In genomic region chr3:23390989-23391388, GRCh38 we compare ENCODE assay signal across 24 cellular contexts.
"Had no signal": no experiment of that assay in that cellular context is flagged by ENCODE, and none has a peak within 500 bp of the region (broad histone marks: within the 10 kb centered on the region; RNA-seq: fewer than 3 reads in every experiment).

No MANE protein-coding gene starts in this region.

- FAIRE-seq: islet of Langerhans, kidney had no signal

- H3K27ac ChIP-seq: lower lobe of right lung, parathyroid adenoma, psoas muscle, right atrium auricular region, skin epidermis, tibial nerve, uterus had no signal

- H3K4me1 ChIP-seq: uterus had no signal

- H3K9me3 ChIP-seq: lower lobe of right lung, psoas muscle, right atrium auricular region, spleen, uterus had no signal

- DNase-seq: head of caudate nucleus; hypothalamus; immature natural killer cell; kidney; left ventricle myocardium superior; lower lobe of right lung; mammary epithelial cell; mesenchymal stem cell; naive thymus-derived CD8-positive, alpha-beta T cell; nucleus accumbens; psoas muscle; spleen; stimulated activated CD4-positive, alpha-beta T cell treated with anti-CD3 and anti-CD28 coated beads, Interleukin-4, amount 100 ng/mL, for 24 hours; stimulated activated naive CD4-positive, alpha-beta T cell treated with Interleukin-2 at 50 U/mL for 16 hours; stimulated activated naive CD8-positive, alpha-beta T cell treated with anti-CD3 and anti-CD28 coated beads, Interleukin-15, amount 100 ng/mL, for 72 hours; substantia nigra; uterus had no signal

- H3K36me3 ChIP-seq: lower lobe of right lung, right atrium auricular region, spleen, tibial nerve, uterus had no signal

- ATAC-seq: left ventricle myocardium superior; lower lobe of right lung; naive thymus-derived CD8-positive, alpha-beta T cell; psoas muscle; sciatic nerve; stimulated activated effector memory CD8-positive, alpha-beta T cell treated with anti-CD3 and anti-CD28 coated beads, Interleukin-12 subunit alpha, Interleukin-12 subunit beta, amount 100 ng/mL, for 72 hours; stimulated activated naive CD8-positive, alpha-beta T cell treated with anti-CD3 and anti-CD28 coated beads, Interleukin-15, amount 100 ng/mL, for 72 hours had no signal

- H3K27me3 ChIP-seq: right atrium auricular region, spleen, tibial nerve, uterus had no signal

- H3K4me3 ChIP-seq: lower lobe of right lung, psoas muscle, right atrium auricular region, skin epidermis, spleen, tibial nerve, uterus had no signal
